In the genomic region with DNA sequence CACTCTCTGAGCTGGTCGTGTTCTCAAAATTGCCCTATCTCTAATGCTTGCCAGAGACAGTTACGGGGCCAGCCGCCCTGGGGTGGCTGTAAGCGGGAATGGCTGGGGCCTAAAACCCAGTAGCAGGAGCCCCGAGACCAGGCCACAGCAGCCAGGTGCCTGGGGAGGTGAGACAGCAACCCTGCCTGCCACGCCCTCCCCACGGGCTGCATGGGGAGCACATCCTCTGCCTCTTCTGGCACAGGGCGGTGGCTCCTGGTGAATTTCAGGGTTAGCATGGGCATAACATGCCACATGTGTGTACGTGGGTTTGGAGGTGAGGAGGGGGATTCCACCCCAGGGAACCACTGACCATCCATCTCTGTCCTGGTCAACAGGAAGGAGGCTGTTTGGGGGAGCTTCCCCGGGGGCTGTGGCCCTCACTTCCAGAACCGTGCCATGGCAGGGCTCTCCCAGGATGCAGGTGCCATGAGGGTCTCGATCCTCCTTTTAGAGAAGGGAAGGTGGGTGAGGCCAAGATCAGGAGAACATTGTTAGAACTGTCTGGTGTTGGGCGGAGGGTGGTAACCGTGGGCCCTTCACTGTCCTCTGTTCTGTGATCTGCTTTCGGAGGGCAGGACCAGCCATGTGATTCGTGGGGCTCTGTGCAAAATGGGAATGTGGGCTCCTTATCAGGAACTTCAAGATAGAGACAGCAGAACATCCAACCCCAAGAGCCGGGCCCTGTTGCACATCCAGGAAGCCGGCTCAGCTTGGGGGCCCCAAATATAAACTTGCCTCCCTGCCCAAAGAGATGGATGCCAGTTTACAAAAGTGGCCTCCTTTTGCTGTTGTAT, we compare ENCODE assay signal across 16 cellular contexts.
A peak's percentile ranks its signal among the peaks of the same experiment; 100 is the strongest.
DNase-seq lines count a peak whose midpoint lies in the region; ATAC-seq and TF ChIP-seq lines count a peak whose summit lies in the region.
"Had no signal": no experiment of that assay in that cellular context is flagged by ENCODE, and none has a peak within 500 bp of the region (broad histone marks: within the 10 kb centered on the region; RNA-seq: fewer than 3 reads in every experiment).

No MANE protein-coding gene starts in this region.

- H3K9me2 ChIP-seq in hepatocyte (replicated peaks; ENCODE audit: insufficient read depth): no peaks in the 10 kb centered on the region

- intact Hi-C loops in activated T-helper 2 cell treated with anti-CD3 and anti-CD28 coated beads, Interferon-gamma antibody, Interleukin-2, Interleukin-4, amounts not matched to agents 10 μg/mL and 5 μg/mL and 100 μg/mL, durations not matched to agents 14 hours and 24 hours and 36 hours (cut with micrococcal nuclease): no loop called here
- intact Hi-C loops in lower lobe of right lung (cut with DNase I) (no loop called here), spleen (cut with DNase I; ENCODE audit: low total_unique reads) (no loop called here)

- no peak overlapping the region for H2AFZ ChIP-seq in hepatocyte

- H3K4me1 ChIP-seq in lower lobe of right lung (no peaks in the 10 kb centered on the region), spleen (no peaks in the 10 kb centered on the region), hepatocyte (ENCODE audit: insufficient read depth) (no peaks in the 10 kb centered on the region)
- H3K4me1 ChIP-seq: A549 had no signal

- H3K36me3 ChIP-seq in lower lobe of right lung (no peaks in the 10 kb centered on the region), spleen (no peaks in the 10 kb centered on the region), hepatocyte (replicated peaks; ENCODE audit: insufficient read depth, low read depth) (no peaks in the 10 kb centered on the region)

- TF ChIP-seq POLR2A in spleen (IDR thresholded peaks at IDR 0.05): no peak

- CTCF ChIA-PET in activated CD8-positive, alpha-beta memory T cell treated with anti-CD3 and anti-CD28 coated beads, Interleukin-2, amount 10 ng/mL, durations not matched to agents 7 days and 5 days (lab: Charles Lee): no interaction called here

- H3K9me3 ChIP-seq in lower lobe of right lung (no peaks in the 10 kb centered on the region), spleen (no peaks in the 10 kb centered on the region), hepatocyte (ENCODE audit: low read depth) (no peaks in the 10 kb centered on the region)
- H3K9me3 ChIP-seq: A549 had no signal

- no peak overlapping the region for H3K4me3 Mint-ChIP-seq in activated CD8-positive, alpha-beta memory T cell treated with anti-CD3 and anti-CD28 coated beads, Interleukin-2, amount 10 ng/mL, durations not matched to agents 7 days and 5 days
- no peak overlapping the region for H3K4me3 Mint-ChIP-seq in activated T-helper 2 cell treated with anti-CD3 and anti-CD28 coated beads, Interferon-gamma antibody, Interleukin-2, Interleukin-4, amounts not matched to agents 10 μg/mL and 5 μg/mL and 100 μg/mL, durations not matched to agents 14 hours and 24 hours and 36 hours (ENCODE audit: low read depth)

- H3K9me3 Mint-ChIP-seq in activated CD8-positive, alpha-beta memory T cell treated with anti-CD3 and anti-CD28 coated beads, Interleukin-2, amount 10 ng/mL, durations not matched to agents 7 days and 5 days (ENCODE audit: low read depth): no peaks in the 10 kb centered on the region
- no peaks in the 10 kb centered on the region for H3K9me3 Mint-ChIP-seq in activated T-helper 2 cell treated with anti-CD3 and anti-CD28 coated beads, Interferon-gamma antibody, Interleukin-2, Interleukin-4, amounts not matched to agents 10 μg/mL and 5 μg/mL and 100 μg/mL, durations not matched to agents 14 hours and 24 hours and 36 hours

- H3K27ac ChIP-seq in lower lobe of right lung: no peak overlapping the region
- no peak overlapping the region for H3K27ac ChIP-seq in spleen
- H3K27ac ChIP-seq in hepatocyte: no peak overlapping the region
- H3K27ac ChIP-seq: A549, C4-2B, HL-60 had no signal

- no peaks in the 10 kb centered on the region for H4K20me1 ChIP-seq in hepatocyte (ENCODE audit: insufficient read depth, poor library complexity, severe bottlenecking)

- ATAC-seq in activated CD8-positive, alpha-beta memory T cell treated with anti-CD3 and anti-CD28 coated beads, Interleukin-2, amount 10 ng/mL, durations not matched to agents 7 days and 5 days: no peak
- no peak for ATAC-seq in lower lobe of right lung
- ATAC-seq in HG03025 (IDR thresholded peaks at IDR 0.05; ENCODE audit: low FRiP score, unreplicated experiment): no peak
- ATAC-seq in HG02981 (IDR thresholded peaks at IDR 0.05; ENCODE audit: unreplicated experiment): no peak
- ATAC-seq: A549, GM12878 had no signal

- peak; percentile 23 for DNase-seq in activated CD8-positive, alpha-beta memory T cell treated with anti-CD3 and anti-CD28 coated beads, Interleukin-2, amount 10 ng/mL, durations not matched to agents 7 days and 5 days
- DNase-seq in activated CD8-positive, alpha-beta memory T cell treated with anti-CD3 and anti-CD28 coated beads for 24 hours: no peak
- DNase-seq in activated T-helper 2 cell treated with anti-CD3 and anti-CD28 coated beads, Interferon-gamma antibody, Interleukin-2, Interleukin-4, amounts not matched to agents 10 μg/mL and 5 μg/mL and 100 μg/mL, durations not matched to agents 14 hours and 24 hours and 36 hours (ENCODE audit: low spot score): peak; percentile 4
- DNase-seq in lower lobe of right lung (peak; percentile 34), spleen (peak; percentile 69), hepatocyte (ENCODE audit: low spot score) (no peak)
- DNase-seq: COR-L47, NCI-H1436 treated with DMSO at 0.1 percent for 48 hours, NCI-H226, NCI-H526 treated with DMSO at 0.1 percent for 48 hours had no signal

- peaks cover 17% of the 10 kb centered on the region for H3K4me1 Mint-ChIP-seq in activated CD8-positive, alpha-beta memory T cell treated with anti-CD3 and anti-CD28 coated beads, Interleukin-2, amount 10 ng/mL, durations not matched to agents 7 days and 5 days
- peaks cover 12% of the 10 kb centered on the region for H3K4me1 Mint-ChIP-seq in activated T-helper 2 cell treated with anti-CD3 and anti-CD28 coated beads, Interferon-gamma antibody, Interleukin-2, Interleukin-4, amounts not matched to agents 10 μg/mL and 5 μg/mL and 100 μg/mL, durations not matched to agents 14 hours and 24 hours and 36 hours (ENCODE audit: low read depth)

- H3K27me3 ChIP-seq in lower lobe of right lung (ENCODE audit: low read depth) (peaks cover 7% of the 10 kb centered on the region), spleen (replicated peaks in 1 of 7) (peaks cover 0 to 54% (median 0%) of the 10 kb centered on the region in 7 donors), hepatocyte (no peaks in the 10 kb centered on the region)

- no peak overlapping the region for H3K4me3 ChIP-seq in lower lobe of right lung
- no peak overlapping the region for H3K4me3 ChIP-seq in spleen
- H3K4me3 ChIP-seq in hepatocyte: no peak overlapping the region
- H3K4me3 ChIP-seq: A549, GM12878 had no signal

- 76 to 89% (median 87%) methylated on average over 13 to 18 of the region's 18 CpGs for WGBS in spleen, 5 donors
- WGBS in hepatocyte (ENCODE audit: low lambda C conversion rate, missing lambda C conversion rate): 89% methylated on average over 17 of the region's 18 CpGs

- no peak overlapping the region for H3K4me2 ChIP-seq in hepatocyte
- H3K4me2 ChIP-seq: A549 had no signal

- H3K36me3 Mint-ChIP-seq in activated CD8-positive, alpha-beta memory T cell treated with anti-CD3 and anti-CD28 coated beads, Interleukin-2, amount 10 ng/mL, durations not matched to agents 7 days and 5 days: no peaks in the 10 kb centered on the region
- H3K36me3 Mint-ChIP-seq in activated T-helper 2 cell treated with anti-CD3 and anti-CD28 coated beads, Interferon-gamma antibody, Interleukin-2, Interleukin-4, amounts not matched to agents 10 μg/mL and 5 μg/mL and 100 μg/mL, durations not matched to agents 14 hours and 24 hours and 36 hours (ENCODE audit: low read depth): no peaks in the 10 kb centered on the region

- TF ChIP-seq CTCF in lower lobe of right lung (IDR thresholded peaks at IDR 0.05) (no peak), spleen (IDR thresholded peaks at IDR 0.05 in 8 of 11, conservative IDR thresholded peaks at IDR 0.05 in 3 of 11) (no peak), hepatocyte (IDR thresholded peaks at IDR 0.05; ENCODE audit: poor library complexity) (no peak)

- H3K27ac Mint-ChIP-seq in activated CD8-positive, alpha-beta memory T cell treated with anti-CD3 and anti-CD28 coated beads, Interleukin-2, amount 10 ng/mL, durations not matched to agents 7 days and 5 days: no peak overlapping the region
- no peak overlapping the region for H3K27ac Mint-ChIP-seq in activated T-helper 2 cell treated with anti-CD3 and anti-CD28 coated beads, Interferon-gamma antibody, Interleukin-2, Interleukin-4, amounts not matched to agents 10 μg/mL and 5 μg/mL and 100 μg/mL, durations not matched to agents 14 hours and 24 hours and 36 hours

- no peaks in the 10 kb centered on the region for H3K79me2 ChIP-seq in hepatocyte

- H3K27me3 Mint-ChIP-seq in activated CD8-positive, alpha-beta memory T cell treated with anti-CD3 and anti-CD28 coated beads, Interleukin-2, amount 10 ng/mL, durations not matched to agents 7 days and 5 days: no peaks in the 10 kb centered on the region
- H3K27me3 Mint-ChIP-seq in activated T-helper 2 cell treated with anti-CD3 and anti-CD28 coated beads, Interferon-gamma antibody, Interleukin-2, Interleukin-4, amounts not matched to agents 10 μg/mL and 5 μg/mL and 100 μg/mL, durations not matched to agents 14 hours and 24 hours and 36 hours (ENCODE audit: low read depth): no peaks in the 10 kb centered on the region

Comparison
In these comparisons a context has a peak if more than half of its experiments do, and no peak if none do; other contexts are left out.
1. DNase-seq: peak in activated CD8-positive, alpha-beta memory T cell treated with anti-CD3 and anti-CD28 coated beads, Interleukin-2, amount 10 ng/mL, durations not matched to agents 7 days and 5 days (single experiment), activated T-helper 2 cell treated with anti-CD3 and anti-CD28 coated beads, Interferon-gamma antibody, Interleukin-2, Interleukin-4, amounts not matched to agents 10 μg/mL and 5 μg/mL and 100 μg/mL, durations not matched to agents 14 hours and 24 hours and 36 hours (single experiment), lower lobe of right lung (single experiment) and spleen (single experiment); none in activated CD8-positive, alpha-beta memory T cell treated with anti-CD3 and anti-CD28 coated beads for 24 hours (single experiment) and hepatocyte (single experiment).